ENCODE assay signal across 34 cellular contexts in the genomic region with DNA sequence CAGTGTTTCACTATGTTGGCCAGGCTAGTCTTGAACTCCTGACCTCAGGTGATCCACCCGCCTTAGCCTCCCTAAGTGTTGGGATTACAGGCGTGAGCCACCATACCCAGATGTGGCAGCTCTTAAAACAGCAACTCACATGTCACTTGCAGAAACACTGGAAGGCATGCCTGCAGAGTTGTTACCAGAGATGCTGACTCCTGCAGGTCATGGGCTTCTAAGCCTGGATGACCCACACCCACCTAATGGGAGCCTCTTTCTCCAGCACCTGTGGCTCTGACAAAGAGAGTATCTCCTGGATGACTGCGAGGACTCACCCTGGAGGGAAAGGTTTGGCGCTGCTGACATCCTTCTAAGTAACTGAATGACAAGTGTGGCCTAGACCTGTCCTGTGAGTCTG.
"Had no signal": no experiment of that assay in that cellular context is flagged by ENCODE, and none has a peak within 500 bp of the region (broad histone marks: within the 10 kb centered on the region; RNA-seq: fewer than 3 reads in every experiment).

No MANE protein-coding gene starts in this region.

- DNase-seq: activated B cell treated with CpG ODN at 0.5 μM for 24 hours; activated CD4-positive, alpha-beta T cell treated with anti-CD3 and anti-CD28 coated beads, Interleukin-2, amount 10 ng/mL, durations not matched to agents 24 days and 14 days; activated CD4-positive, alpha-beta T cell treated with anti-CD3 and anti-CD28 coated beads, Interleukin-2, amount 50 U/mL, for 4 hours; activated CD4-positive, CD25-positive, alpha-beta regulatory T cell treated with anti-CD3 and anti-CD28 coated beads, Interleukin-2, amount 50 U/mL, for 72 hours; activated CD8-positive, alpha-beta T cell treated with anti-CD3 and anti-CD28 coated beads for 36 hours; activated gamma-delta T cell treated with Interleukin-2 at 50 U/mL for 16 hours; activated naive CD4-positive, alpha-beta T cell treated with anti-CD3 and anti-CD28 coated beads, Interleukin-2, amount 10 ng/mL, durations not matched to agents 7 days and 5 days; activated naive CD8-positive, alpha-beta T cell treated with anti-CD3 and anti-CD28 coated beads for 36 hours; activated T-cell treated with anti-CD3 and anti-CD28 coated beads, Interleukin-2, amount 50 U/mL, for 24 hours; amniotic stem cell; aorta; brain microvascular endothelial cell; central memory CD4-positive, alpha-beta T cell; Kasumi-1; KG1; MG63; MV-4-11; NCI-H1092; NCI-H1436 treated with DMSO at 0.1 percent for 48 hours; NCI-H1694 treated with DMSO at 0.1 percent for 48 hours; NCI-H2029; NCI-H510A; NCI-H526; NCI-H748 treated with DMSO at 0.1 percent for 48 hours; NK-92 treated with Interleukin-12 subunit alpha and Interleukin-12 subunit beta, amount 100 ng/mL, for 24 hours; PC-3; Peyer's patch; RPMI8226; SHP77 treated with DMSO at 0.1 percent for 48 hours; SK-N-SH had no signal

- H3K4me3 Mint-ChIP-seq: activated B cell treated with CpG ODN at 0.5 μM for 24 hours; activated CD4-positive, alpha-beta T cell treated with anti-CD3 and anti-CD28 coated beads, Interleukin-2, amount 10 ng/mL, durations not matched to agents 24 days and 14 days; activated CD8-positive, alpha-beta T cell treated with anti-CD3 and anti-CD28 coated beads for 36 hours; activated naive CD4-positive, alpha-beta T cell treated with anti-CD3 and anti-CD28 coated beads, Interleukin-2, amount 10 ng/mL, durations not matched to agents 7 days and 5 days; activated naive CD8-positive, alpha-beta T cell treated with anti-CD3 and anti-CD28 coated beads for 36 hours; activated T-cell treated with anti-CD3 and anti-CD28 coated beads, Interleukin-2, amount 50 U/mL, for 24 hours; activated T-helper 1 cell treated with anti-CD3 and anti-CD28 coated beads, Interleukin-12 subunit alpha, Interleukin-12 subunit beta, Interleukin-2, Interleukin-4 antibody, amounts not matched to agents 30 ng/mL and 10 ng/mL and 1 ng/mL, durations not matched to agents 14 hours and 24 hours and 36 hours; T-helper 1 cell treated with Interleukin-12 subunit alpha and Interleukin-12 subunit beta and Interleukin-4 antibody, amounts not matched to agents 30 μg/mL and 1 μg/mL, for 36 hours; T-helper 2 cell treated with Interferon-gamma antibody and Interleukin-4, amounts not matched to agents 5 μg/mL and 100 μg/mL, for 36 hours had no signal

- H3K27ac Mint-ChIP-seq: activated B cell treated with CpG ODN at 0.5 μM for 24 hours; activated CD4-positive, alpha-beta T cell treated with anti-CD3 and anti-CD28 coated beads, Interleukin-2, amount 10 ng/mL, durations not matched to agents 24 days and 14 days; activated CD8-positive, alpha-beta T cell treated with anti-CD3 and anti-CD28 coated beads for 36 hours; activated naive CD4-positive, alpha-beta T cell treated with anti-CD3 and anti-CD28 coated beads, Interleukin-2, amount 10 ng/mL, durations not matched to agents 7 days and 5 days; activated naive CD8-positive, alpha-beta T cell treated with anti-CD3 and anti-CD28 coated beads for 36 hours; activated T-cell treated with anti-CD3 and anti-CD28 coated beads, Interleukin-2, amount 50 U/mL, for 24 hours; activated T-helper 1 cell treated with anti-CD3 and anti-CD28 coated beads, Interleukin-12 subunit alpha, Interleukin-12 subunit beta, Interleukin-2, Interleukin-4 antibody, amounts not matched to agents 30 ng/mL and 10 ng/mL and 1 ng/mL, durations not matched to agents 14 hours and 24 hours and 36 hours; T-helper 1 cell treated with Interleukin-12 subunit alpha and Interleukin-12 subunit beta and Interleukin-4 antibody, amounts not matched to agents 30 μg/mL and 1 μg/mL, for 36 hours; T-helper 2 cell treated with Interferon-gamma antibody and Interleukin-4, amounts not matched to agents 5 μg/mL and 100 μg/mL, for 36 hours had no signal

- ATAC-seq: activated CD8-positive, alpha-beta T cell treated with anti-CD3 and anti-CD28 coated beads for 36 hours; PC-3 had no signal

- H3K27me3 Mint-ChIP-seq: activated B cell treated with CpG ODN at 0.5 μM for 24 hours; activated CD4-positive, alpha-beta T cell treated with anti-CD3 and anti-CD28 coated beads, Interleukin-2, amount 10 ng/mL, durations not matched to agents 24 days and 14 days; activated CD8-positive, alpha-beta T cell treated with anti-CD3 and anti-CD28 coated beads for 36 hours; activated naive CD4-positive, alpha-beta T cell treated with anti-CD3 and anti-CD28 coated beads, Interleukin-2, amount 10 ng/mL, durations not matched to agents 7 days and 5 days; activated naive CD8-positive, alpha-beta T cell treated with anti-CD3 and anti-CD28 coated beads for 36 hours; activated T-cell treated with anti-CD3 and anti-CD28 coated beads, Interleukin-2, amount 50 U/mL, for 24 hours had no signal

- H3K9ac ChIP-seq: SK-N-SH had no signal

- H3K27ac ChIP-seq: brain microvascular endothelial cell, Peyer's patch, SJSA1 had no signal

- H3K4me2 ChIP-seq: SK-N-SH had no signal

- H3K4me1 ChIP-seq: Peyer's patch, SJSA1 had no signal

- H3K9me3 Mint-ChIP-seq: activated B cell treated with CpG ODN at 0.5 μM for 24 hours; activated CD4-positive, alpha-beta T cell treated with anti-CD3 and anti-CD28 coated beads, Interleukin-2, amount 10 ng/mL, durations not matched to agents 24 days and 14 days; activated CD8-positive, alpha-beta T cell treated with anti-CD3 and anti-CD28 coated beads for 36 hours; activated naive CD4-positive, alpha-beta T cell treated with anti-CD3 and anti-CD28 coated beads, Interleukin-2, amount 10 ng/mL, durations not matched to agents 7 days and 5 days; activated naive CD8-positive, alpha-beta T cell treated with anti-CD3 and anti-CD28 coated beads for 36 hours; activated T-cell treated with anti-CD3 and anti-CD28 coated beads, Interleukin-2, amount 50 U/mL, for 24 hours; activated T-helper 1 cell treated with anti-CD3 and anti-CD28 coated beads, Interleukin-12 subunit alpha, Interleukin-12 subunit beta, Interleukin-2, Interleukin-4 antibody, amounts not matched to agents 30 ng/mL and 10 ng/mL and 1 ng/mL, durations not matched to agents 14 hours and 24 hours and 36 hours; T-helper 1 cell treated with Interleukin-12 subunit alpha and Interleukin-12 subunit beta and Interleukin-4 antibody, amounts not matched to agents 30 μg/mL and 1 μg/mL, for 36 hours; T-helper 2 cell treated with Interferon-gamma antibody and Interleukin-4, amounts not matched to agents 5 μg/mL and 100 μg/mL, for 36 hours had no signal

- H3K27me3 ChIP-seq: brain microvascular endothelial cell, MG63, Peyer's patch, SJSA1 had no signal

- H3K9me3 ChIP-seq: MG63, Peyer's patch, SJSA1, SK-N-SH had no signal

- H3K4me1 Mint-ChIP-seq: activated CD4-positive, alpha-beta T cell treated with anti-CD3 and anti-CD28 coated beads, Interleukin-2, amount 10 ng/mL, durations not matched to agents 24 days and 14 days; activated naive CD4-positive, alpha-beta T cell treated with anti-CD3 and anti-CD28 coated beads, Interleukin-2, amount 10 ng/mL, durations not matched to agents 7 days and 5 days; activated naive CD8-positive, alpha-beta T cell treated with anti-CD3 and anti-CD28 coated beads for 36 hours had no signal
